ENCODE assay signal across 2 cellular contexts in genomic region chr7:139544645-139545044, GRCh38.
TF ChIP-seq lines count a peak whose summit lies in the region.

No MANE protein-coding gene starts in this region.

TF ChIP-seq in GM23338, 12 proteins besides CTCF, POLR2A, EP300 and RAD21 (continued from another document):
- TF ChIP-seq ZNF462 (CRISPR knock-in tag; IDR thresholded peaks at IDR 0.05) (no peak), ZNF331 (CRISPR knock-in tag; IDR thresholded peaks at IDR 0.05; ENCODE audit: low read depth) (no peak), NANOG (IDR thresholded peaks at IDR 0.05; ENCODE audit: borderline replicate concordance) (no peak), CREB1 (CRISPR knock-in tag; IDR thresholded peaks at IDR 0.05; ENCODE audit: low read depth) (no peak), ZNF114 (CRISPR knock-in tag; IDR thresholded peaks at IDR 0.05) (no peak), STAT1 (IDR thresholded peaks at IDR 0.05; ENCODE audit: unreplicated experiment) (no peak), ETS1 (IDR thresholded peaks at IDR 0.05) (no peak), EZH2 (IDR thresholded peaks at IDR 0.05; ENCODE audit: low read depth, unreplicated experiment) (no peak), REST (IDR thresholded peaks at IDR 0.05; ENCODE audit: unreplicated experiment) (no peak), POLR2AphosphoS5 (IDR thresholded peaks at IDR 0.05; ENCODE audit: low read depth) (no peak), JUNB (IDR thresholded peaks at IDR 0.05; ENCODE audit: unreplicated experiment) (no peak)

TF ChIP-seq in K562, 482 proteins besides CTCF, POLR2A, EP300 and RAD21 (continued from another document):
- TF ChIP-seq NELFE (IDR thresholded peaks at IDR 0.05; ENCODE audit: insufficient read depth, insufficient read length), result no peak
- TF ChIP-seq THRAP3 (IDR thresholded peaks at IDR 0.05; ENCODE audit: borderline replicate concordance), result no peak
- no peak for TF ChIP-seq VEZF1 (CRISPR knock-in tag; IDR thresholded peaks at IDR 0.05)
- TF ChIP-seq DEAF1 (CRISPR knock-in tag; IDR thresholded peaks at IDR 0.05), result no peak
- no peak for TF ChIP-seq POLR2G (IDR thresholded peaks at IDR 0.05; ENCODE audit: low read depth, low read length)
- TF ChIP-seq TSHZ1 (CRISPR knock-in tag; IDR thresholded peaks at IDR 0.05), result no peak
- TF ChIP-seq LEF1 (IDR thresholded peaks at IDR 0.05), result no peak
- no peak for TF ChIP-seq THAP7 (CRISPR knock-in tag; IDR thresholded peaks at IDR 0.05)
- TF ChIP-seq ZNF695 (CRISPR knock-in tag; IDR thresholded peaks at IDR 0.05), result no peak
- TF ChIP-seq RBM17 (IDR thresholded peaks at IDR 0.05; ENCODE audit: borderline replicate concordance, low read depth, low read length), result no peak
